In genomic region chr2:13876491-13877037, GRCh38 we compare ENCODE assay signal across 27 cellular contexts.
DNase-seq lines count a peak whose midpoint lies in the region; ATAC-seq, FAIRE-seq and TF ChIP-seq lines count a peak whose summit lies in the region.
"Had no signal": no experiment of that assay in that cellular context is flagged by ENCODE, and none has a peak within 500 bp of the region (broad histone marks: within the 10 kb centered on the region; RNA-seq: fewer than 3 reads in every experiment).

No MANE protein-coding gene starts in this region.

- H3K27me3 ChIP-seq in liver (ENCODE audit: control insufficient read depth in 4 of 4, insufficient read depth in 4 of 4, low read length in 3 of 4) (peaks cover 0 to 2% (median 0%) of the 10 kb centered on the region in 4 donors), HepG2 (ENCODE audit: control insufficient read depth in 1 of 2, insufficient read depth in 2 of 2, low read length in 2 of 2) (no peaks in the 10 kb centered on the region; a peak in 1 of 5 replicates)
- no peaks in the 10 kb centered on the region for H3K27me3 ChIP-seq in CD4-positive, alpha-beta memory T cell (ENCODE audit: insufficient read depth, low read length)
- H3K27me3 ChIP-seq: BE2C had no signal

- TF ChIP-seq RAD21 in liver (IDR thresholded peaks at IDR 0.05) (no peak), HepG2 (CRISPR knock-in tag; IDR thresholded peaks at IDR 0.05) (no peak)

- in situ Hi-C loops in HepG2 (cut with HindIII; ENCODE audit: extremely low pct_ligation_motif_present, low pct_unique_long_range_greater_than_20kb) = no loop called here
- in situ Hi-C loops in SK-MEL-5 (cut with HindIII; ENCODE audit: low pct_unique_long_range_greater_than_20kb, low sequenced_read_pairs) = no loop called here

- no peak overlapping the region for H3K27ac ChIP-seq in liver (ENCODE audit: low read depth in 1 of 2, low read length in 2 of 2)
- H3K27ac ChIP-seq in HepG2 (ENCODE audit: extremely low read length, insufficient read depth, low read length) = no peak overlapping the region
- H3K27ac ChIP-seq in CD4-positive, alpha-beta memory T cell (ENCODE audit: low read depth, low read length) = no peak overlapping the region
- H3K27ac ChIP-seq: RWPE1 had no signal

- H4K20me1 ChIP-seq in HepG2 (ENCODE audit: insufficient read depth, low read length) = no peaks in the 10 kb centered on the region

- no peaks in the 10 kb centered on the region for H3K79me2 ChIP-seq in HepG2 (ENCODE audit: insufficient read depth, low read length)

- H3K36me3 ChIP-seq in liver (ENCODE audit: control insufficient read depth in 4 of 4, insufficient read depth in 3 of 4, low read depth in 1 of 4, low read length in 3 of 4) (no peaks in the 10 kb centered on the region), HepG2 (replicated peaks in 1 of 2; ENCODE audit: control insufficient read depth in 1 of 2, insufficient read depth in 2 of 2, low read length in 2 of 2) (no peaks in the 10 kb centered on the region)
- H3K36me3 ChIP-seq in CD4-positive, alpha-beta memory T cell (ENCODE audit: insufficient read depth, low read length) = no peaks in the 10 kb centered on the region
- H3K36me3 ChIP-seq: BE2C had no signal

- TF ChIP-seq CTCF in liver (IDR thresholded peaks at IDR 0.05; ENCODE audit: low read depth, low read length, missing input control) (no peak), HepG2 (CRISPR knock-in tag; IDR thresholded peaks at IDR 0.05) (no peak), nephron progenitor cell (IDR thresholded peaks at IDR 0.05) (no peak)

- no peak overlapping the region for H3K9ac ChIP-seq in liver (ENCODE audit: low read depth in 1 of 2, low read length in 2 of 2)
- H3K9ac ChIP-seq in HepG2 (ENCODE audit: insufficient read depth, low read depth, low read length) = no peak overlapping the region

- no peak overlapping the region for H3K4me2 ChIP-seq in HepG2 (ENCODE audit: low read depth, low read length)

- POLR2A ChIA-PET in HepG2 (lab: Yijun Ruan, JAX) = no interaction called here
- POLR2A ChIA-PET in CD4-positive, alpha-beta memory T cell (lab: Charles Lee; ENCODE audit: partially characterized antibody) = no interaction called here

- H3K9me3 Mint-ChIP-seq in nephron progenitor cell = no peaks in the 10 kb centered on the region
- peaks cover 0 to 9% (median 4%) of the 10 kb centered on the region in 8 donors for H3K9me3 Mint-ChIP-seq in CD4-positive, alpha-beta memory T cell

- H3K4me1 Mint-ChIP-seq in nephron progenitor cell = no peaks in the 10 kb centered on the region
- H3K4me1 Mint-ChIP-seq in CD4-positive, alpha-beta memory T cell = peaks cover 0 to 2% (median 0%) of the 10 kb centered on the region in 4 donors
- H3K4me1 Mint-ChIP-seq: CD14-positive monocyte had no signal

- no peaks in the 10 kb centered on the region for H3K27me3 Mint-ChIP-seq in nephron progenitor cell (ENCODE audit: low read depth, poor library complexity)
- peaks cover 0 to 2% of the 10 kb centered on the region in 2 donors for H3K27me3 Mint-ChIP-seq in CD4-positive, alpha-beta memory T cell

- H3K9me3 ChIP-seq in liver (ENCODE audit: control insufficient read depth in 4 of 4, low read length in 3 of 4) = no peaks in the 10 kb centered on the region
- H3K9me3 ChIP-seq in HepG2 (ENCODE audit: low read length) = peaks cover 60% of the 10 kb centered on the region
- no peaks in the 10 kb centered on the region for H3K9me3 ChIP-seq in CD4-positive, alpha-beta memory T cell (ENCODE audit: control insufficient read depth in 1 of 2, low read length in 2 of 2)

- intact Hi-C loops in HepG2 (cut with micrococcal nuclease; ENCODE audit: unreplicated experiment) = no loop called here
- intact Hi-C loops in CD4-positive, alpha-beta memory T cell (cut with micrococcal nuclease) = no loop called here

- H3K4me1 ChIP-seq in liver (ENCODE audit: control insufficient read depth in 4 of 4, insufficient read depth in 4 of 4, low read length in 3 of 4) (no peaks in the 10 kb centered on the region), HepG2 (ENCODE audit: insufficient read depth, low read length) (no peaks in the 10 kb centered on the region)
- no peaks in the 10 kb centered on the region for H3K4me1 ChIP-seq in CD4-positive, alpha-beta memory T cell (ENCODE audit: insufficient read depth, low read length)

- H3K4me3 ChIP-seq in liver (ENCODE audit: low read depth in 1 of 3, low read length in 3 of 3) (no peak overlapping the region), HepG2 (replicated peaks in 1 of 3; ENCODE audit: insufficient read depth in 1 of 3, low read depth in 2 of 3, low read length in 3 of 3) (no peak overlapping the region)
- H3K4me3 ChIP-seq in CD4-positive, alpha-beta memory T cell (ENCODE audit: low read length in 2 of 2) = no peak overlapping the region

- no peak overlapping the region for H2AFZ ChIP-seq in HepG2 (ENCODE audit: low read length)

- no peak for TF ChIP-seq EP300 in HepG2 (IDR thresholded peaks at IDR 0.05; ENCODE audit: low read depth in 2 of 2, low read length in 2 of 2)
- no peak for TF ChIP-seq EP300 in HepG2 (CRISPR knock-in tag; IDR thresholded peaks at IDR 0.05; ENCODE audit: borderline replicate concordance)

- DNase-seq in HepG2 (ENCODE audit: low spot score) (no peak), SK-MEL-5 (ENCODE audit: low read depth, low spot score) (peak; percentile 93), left kidney (ENCODE audit: low read depth, low spot score) (peak; percentile 1), superior temporal gyrus (ENCODE audit: extremely low spot score) (peak; percentile 14), AG08396 (ENCODE audit: low spot score) (no peak), nephron progenitor cell (no peak)
- DNase-seq in CD4-positive, alpha-beta memory T cell = no peak
- DNase-seq: BE2C, DMS153, DND-41, KBM-7, MV-4-11, NCI-H1105, NCI-H1436 treated with DMSO at 0.1 percent for 48 hours, NCI-H187 treated with DMSO at 0.1 percent for 48 hours, NCI-H2171 treated with DMSO at 0.1 percent for 48 hours, NCI-H345, NCI-H524, NCI-H774, SIG-M5 had no signal

- ATAC-seq in HepG2 = no peak
- ATAC-seq: Panc1, SK-N-SH treated with all-trans-retinoic acid at 6 μM for 48 hours had no signal

- WGBS in liver = 56% methylated on average over 10 of the region's 10 CpGs
- WGBS in HepG2 (ENCODE audit: low lambda C conversion rate) = 13% methylated on average over 10 of the region's 10 CpGs

- BruUV-seq in HepG2 (replicated peaks; lab: Mats Ljungman, UMichigan) = no TSS peak

- CTCF ChIA-PET in HepG2 (lab: Yijun Ruan, JAX; ENCODE audit: low intra/inter-chr PET ratio, low total read pairs) = no interaction called here
- CTCF ChIA-PET in CD4-positive, alpha-beta memory T cell (lab: Charles Lee; ENCODE audit: partially characterized antibody) = no interaction called here

- no peaks in the 10 kb centered on the region for H3K36me3 Mint-ChIP-seq in nephron progenitor cell (ENCODE audit: low read depth)
- H3K36me3 Mint-ChIP-seq in CD4-positive, alpha-beta memory T cell = no peaks in the 10 kb centered on the region
- H3K36me3 Mint-ChIP-seq: CD14-positive monocyte had no signal

- no peak overlapping the region for H3K4me3 Mint-ChIP-seq in nephron progenitor cell
- no peak overlapping the region for H3K4me3 Mint-ChIP-seq in CD4-positive, alpha-beta memory T cell
- H3K4me3 Mint-ChIP-seq: CD14-positive monocyte had no signal

- no peak for FAIRE-seq in HepG2 (lab: Jason Lieb, UNC)
- FAIRE-seq: GM19239, HTR-8/SVneo had no signal

- TF ChIP-seq POLR2A in HepG2 (IDR thresholded peaks at IDR 0.05; ENCODE audit: insufficient read depth in 1 of 2, low read depth in 2 of 2, low read length in 2 of 2) = no peak

- no peak overlapping the region for H3K27ac Mint-ChIP-seq in nephron progenitor cell
- no peak overlapping the region for H3K27ac Mint-ChIP-seq in CD4-positive, alpha-beta memory T cell
- H3K27ac Mint-ChIP-seq: CD14-positive monocyte had no signal

TF ChIP-seq in liver, 16 proteins besides CTCF, POLR2A, EP300 and RAD21:
- peak; percentile 47 for TF ChIP-seq NR2F2 (IDR thresholded peaks at IDR 0.05)
- TF ChIP-seq, protein P1, sequence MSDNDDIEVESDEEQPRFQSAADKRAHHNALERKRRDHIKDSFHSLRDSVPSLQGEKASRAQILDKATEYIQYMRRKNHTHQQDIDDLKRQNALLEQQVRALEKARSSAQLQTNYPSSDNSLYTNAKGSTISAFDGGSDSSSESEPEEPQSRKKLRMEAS (IDR thresholded peaks at IDR 0.05) = no peak
TF ChIP-seq in liver: peak in this region for 1.

TF ChIP-seq in HepG2, 621 proteins besides CTCF, POLR2A, EP300 and RAD21 (continues in another document):
- TF ChIP-seq ZNF3 (CRISPR knock-in tag; IDR thresholded peaks at IDR 0.05) (no peak), POLR2G (IDR thresholded peaks at IDR 0.05; ENCODE audit: low read depth, low read length) (no peak), SP140L (CRISPR knock-in tag; IDR thresholded peaks at IDR 0.05; ENCODE audit: borderline replicate concordance) (no peak), PAF1 (CRISPR knock-in tag; IDR thresholded peaks at IDR 0.05) (no peak), ZNF572 (CRISPR knock-in tag; IDR thresholded peaks at IDR 0.05) (no peak), ELK4 (CRISPR knock-in tag; IDR thresholded peaks at IDR 0.05; ENCODE audit: borderline replicate concordance) (no peak), IKZF5 (CRISPR knock-in tag; IDR thresholded peaks at IDR 0.05) (no peak), ZNF784 (CRISPR knock-in tag; IDR thresholded peaks at IDR 0.05; ENCODE audit: borderline replicate concordance) (no peak)

Comparison
In these comparisons a context has a peak if more than half of its experiments do, and no peak if none do; other contexts are left out.
1. DNase-seq: peak in SK-MEL-5 (single experiment), left kidney (single experiment) and superior temporal gyrus (single experiment); none in HepG2 (single experiment), AG08396 (single experiment), nephron progenitor cell (single experiment) and CD4-positive, alpha-beta memory T cell (0 of 5).